In the genomic region with DNA sequence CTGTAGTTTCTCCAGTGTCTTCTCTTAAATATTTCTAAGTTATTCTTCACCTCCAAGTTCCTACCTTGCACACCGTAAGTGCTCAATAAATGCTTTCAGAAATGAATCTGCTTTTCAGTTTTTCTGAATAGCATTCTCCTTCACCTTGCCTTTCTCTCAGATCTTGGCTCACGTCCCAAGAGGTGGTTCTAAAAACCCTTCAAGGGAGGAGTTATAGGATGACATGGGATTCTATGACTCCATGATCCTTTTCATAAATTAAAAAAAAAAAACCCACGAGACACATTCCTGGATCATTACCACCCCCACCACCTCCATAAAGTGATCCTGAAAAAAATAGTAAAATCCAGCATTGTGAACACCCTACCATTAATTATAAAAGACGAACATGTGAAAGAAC, we compare ENCODE assay signal across 19 cellular contexts. TPM values are rescaled to one million over a fixed set of nuclear protein-coding genes. Genes with fewer than 3 reads are reported as not detected.
DNase-seq lines count a peak whose midpoint lies in the region; ATAC-seq, FAIRE-seq and TF ChIP-seq lines count a peak whose summit lies in the region.
"Had no signal": no experiment of that assay in that cellular context is flagged by ENCODE, and none has a peak within 500 bp of the region (broad histone marks: within the 10 kb centered on the region; RNA-seq: fewer than 3 reads in every experiment).

No MANE protein-coding gene starts in this region.

- H3K4me3 Mint-ChIP-seq in activated CD8-positive, alpha-beta T cell treated with anti-CD3 and anti-CD28 coated beads, Interleukin-2, amount 10 ng/mL, durations not matched to agents 7 days and 5 days, result no peak overlapping the region

- H3K9me3 ChIP-seq in HEK293 (ENCODE audit: control insufficient read depth, insufficient read depth, low read depth, low read length), result no peaks in the 10 kb centered on the region
- H3K9me3 ChIP-seq in Panc1 (ENCODE audit: control insufficient read depth, insufficient read depth, low read depth, low read length), result no peaks in the 10 kb centered on the region
- no peaks in the 10 kb centered on the region for H3K9me3 ChIP-seq in keratinocyte (ENCODE audit: control insufficient read depth, low read depth, low read length)
- H3K9me3 ChIP-seq: SJCRH30 had no signal

- H3K36me3 Mint-ChIP-seq in activated CD8-positive, alpha-beta T cell treated with anti-CD3 and anti-CD28 coated beads, Interleukin-2, amount 10 ng/mL, durations not matched to agents 7 days and 5 days (ENCODE audit: low read depth), result no peaks in the 10 kb centered on the region

- peak; percentile 27 for DNase-seq in ELR (ENCODE audit: low read depth)
- no peak for DNase-seq in Panc1 (ENCODE audit: low read depth, low spot score)
- no peak for DNase-seq in keratinocyte (ENCODE audit: low read depth, low spot score)
- no peak for DNase-seq in activated CD8-positive, alpha-beta T cell treated with anti-CD3 and anti-CD28 coated beads, Interleukin-2, amount 10 ng/mL, durations not matched to agents 7 days and 5 days
- no peak for DNase-seq in posterior vena cava (ENCODE audit: low spot score)
- DNase-seq in UCSD-AML1 (lab: John Stamatoyannopoulos, UW; ENCODE audit: unreplicated experiment), result no peak
- DNase-seq: AML-193, COR-L47, GDM1, KG1, NCI-H187 treated with DMSO at 0.1 percent for 48 hours, NCI-H2171 treated with DMSO at 0.1 percent for 48 hours, NCI-H510A, NCI-H748 treated with DMSO at 0.1 percent for 48 hours, SJCRH30 had no signal

- H3K36me3 ChIP-seq in HEK293 (ENCODE audit: control insufficient read depth in 2 of 2, insufficient read depth in 1 of 2, low read length in 2 of 2) (no peaks in the 10 kb centered on the region), Panc1 (ENCODE audit: control insufficient read depth, insufficient read depth, low read length) (peaks cover 2% of the 10 kb centered on the region; the same call in 1 of the 2 replicates), keratinocyte (ENCODE audit: control insufficient read depth in 2 of 2, extremely low read depth in 1 of 2, insufficient read depth in 2 of 2, low read length in 2 of 2) (peaks cover 2 to 9% of the 10 kb centered on the region in 2 experiments)
- H3K36me3 ChIP-seq: SJCRH30 had no signal

- H3K27ac Mint-ChIP-seq in activated CD8-positive, alpha-beta T cell treated with anti-CD3 and anti-CD28 coated beads, Interleukin-2, amount 10 ng/mL, durations not matched to agents 7 days and 5 days, result no peak overlapping the region

- H4K20me1 ChIP-seq in keratinocyte (ENCODE audit: control insufficient read depth, extremely low read depth, insufficient read depth, low read length), result no peaks in the 10 kb centered on the region

- peaks cover 6% of the 10 kb centered on the region for H3K4me1 Mint-ChIP-seq in activated CD8-positive, alpha-beta T cell treated with anti-CD3 and anti-CD28 coated beads, Interleukin-2, amount 10 ng/mL, durations not matched to agents 7 days and 5 days (ENCODE audit: low read depth)

- dilution Hi-C loops in keratinocyte (cut with MboI; ENCODE audit: extremely low pct_ligation_motif_present, low sequenced_read_pairs), result no loop called here

- CTCF ChIA-PET in HEK293 (lab: Yijun Ruan, JAX) (interaction anchor here (1.3 kb wide), 1 partner anchor 153 kb away, joined by 3 read pairs; no protein-coding TSS in a partner anchor), Panc1 (lab: Charles Lee) (no interaction called here)
- CTCF ChIA-PET in activated CD8-positive, alpha-beta T cell treated with anti-CD3 and anti-CD28 coated beads, Interleukin-2, amount 10 ng/mL, durations not matched to agents 7 days and 5 days (lab: Charles Lee), result interaction anchor here (0.8 kb wide), 1 partner anchor 11 kb away, joined by 3 read pairs; no protein-coding TSS in a partner anchor

- in situ Hi-C loops in Panc1 (cut with HindIII; ENCODE audit: low pct_unique_long_range_greater_than_20kb, low sequenced_read_pairs), result no loop called here

- POLR2A ChIA-PET in HEK293 (lab: Yijun Ruan, JAX), result no interaction called here
- POLR2A ChIA-PET in Panc1 (lab: Charles Lee), result no interaction called here
- POLR2A ChIA-PET in activated CD8-positive, alpha-beta T cell treated with anti-CD3 and anti-CD28 coated beads, Interleukin-2, amount 10 ng/mL, durations not matched to agents 7 days and 5 days (lab: Charles Lee), result no interaction called here

- BruUV-seq in Panc1 (replicated peaks; lab: Mats Ljungman, UMichigan), result no TSS peak

- H3K27ac ChIP-seq in HEK293 (ENCODE audit: extremely low read depth, low read depth, low read length) (no peak overlapping the region), Panc1 (ENCODE audit: low read length) (peak overlapping the region; percentile 63), keratinocyte (ENCODE audit: control insufficient read depth, insufficient read depth, low read length) (peak overlapping the region; percentile 68)
- H3K27ac ChIP-seq: C4-2B, SJCRH30 had no signal

- H3K4me3 ChIP-seq in HEK293 (ENCODE audit: low read depth, low read length) (no peak overlapping the region), Panc1 (ENCODE audit: low read depth in 2 of 2, low read length in 2 of 2) (no peak overlapping the region), keratinocyte (ENCODE audit: control insufficient read depth in 2 of 3, extremely low read depth in 1 of 3, insufficient read depth in 2 of 3, low read depth in 1 of 3, low read length in 3 of 3) (no peak overlapping the region)
- H3K4me3 ChIP-seq: SJCRH30 had no signal

- intact Hi-C loops in Panc1 (cut with micrococcal nuclease; ENCODE audit: unreplicated experiment) (no loop called here), posterior vena cava (cut with DNase I) (no loop called here)

- ATAC-seq in Panc1 (no peak), GM19397 (IDR thresholded peaks at IDR 0.05; ENCODE audit: unreplicated experiment) (no peak)
- ATAC-seq in activated CD8-positive, alpha-beta T cell treated with anti-CD3 and anti-CD28 coated beads, Interleukin-2, amount 10 ng/mL, durations not matched to agents 7 days and 5 days, result no peak
- ATAC-seq: HepG2 had no signal

- no peaks in the 10 kb centered on the region for H3K27me3 Mint-ChIP-seq in activated CD8-positive, alpha-beta T cell treated with anti-CD3 and anti-CD28 coated beads, Interleukin-2, amount 10 ng/mL, durations not matched to agents 7 days and 5 days (ENCODE audit: low read depth)

- peaks cover 51% of the 10 kb centered on the region for H3K79me2 ChIP-seq in keratinocyte (ENCODE audit: control insufficient read depth, insufficient read depth, low read length)

- TF ChIP-seq CTCF in HEK293 (tag by site-specific recombination; IDR thresholded peaks at IDR 0.05) (no peak), Panc1 (IDR thresholded peaks at IDR 0.05) (no peak), keratinocyte (optimal IDR thresholded peaks at IDR 0.05 in 1 of 3, IDR thresholded peaks at IDR 0.05 in 1 of 3, conservative IDR thresholded peaks at IDR 0.05 in 1 of 3; ENCODE audit: extremely low read depth in 1 of 3, insufficient read depth in 2 of 3, low read length in 3 of 3) (no peak)

- H3K9ac ChIP-seq in keratinocyte (ENCODE audit: control insufficient read depth, extremely low read depth, insufficient read depth, low read length), result no peak overlapping the region

- peak; percentile 51 for FAIRE-seq in keratinocyte (lab: Jason Lieb, UNC)
- FAIRE-seq: HepG2 had no signal

- no peaks in the 10 kb centered on the region for H3K9me3 Mint-ChIP-seq in activated CD8-positive, alpha-beta T cell treated with anti-CD3 and anti-CD28 coated beads, Interleukin-2, amount 10 ng/mL, durations not matched to agents 7 days and 5 days (ENCODE audit: insufficient read depth)

- no peak overlapping the region for H2AFZ ChIP-seq in keratinocyte (ENCODE audit: control insufficient read depth, low read length)

- H3K4me1 ChIP-seq in HEK293 (ENCODE audit: control insufficient read depth, insufficient read depth, low read length), result peaks cover 8% of the 10 kb centered on the region
- peaks cover 41% of the 10 kb centered on the region for H3K4me1 ChIP-seq in Panc1 (ENCODE audit: control insufficient read depth, insufficient read depth, low read length)
- peaks cover 64% of the 10 kb centered on the region for H3K4me1 ChIP-seq in keratinocyte (ENCODE audit: control insufficient read depth, extremely low read depth, insufficient read depth, low read length)
- H3K4me1 ChIP-seq: SJCRH30 had no signal

- H3K9me1 ChIP-seq in keratinocyte (ENCODE audit: control insufficient read depth, extremely low read depth, insufficient read depth, low read length), result no peaks in the 10 kb centered on the region

- H3K4me2 ChIP-seq in keratinocyte (ENCODE audit: control insufficient read depth, extremely low read depth, insufficient read depth, low read depth, low read length), result peak overlapping the region; percentile 23

- no peaks in the 10 kb centered on the region for H3K27me3 ChIP-seq in Panc1 (ENCODE audit: control insufficient read depth, insufficient read depth, low read length)
- H3K27me3 ChIP-seq in keratinocyte (ENCODE audit: control insufficient read depth, extremely low read depth, insufficient read depth, low read length), result no peaks in the 10 kb centered on the region
- H3K27me3 ChIP-seq: SJCRH30 had no signal

TF ChIP-seq in HEK293, 187 proteins besides CTCF, POLR2A, EP300 and RAD21 (continues in another document):
- no peak for TF ChIP-seq TCF7L2 (IDR thresholded peaks at IDR 0.05; ENCODE audit: borderline replicate concordance, low read depth, low read length)
- TF ChIP-seq ZNF701 (tag by site-specific recombination; IDR thresholded peaks at IDR 0.05), result no peak
- 0 out of 2 replicates have a peak, but pooled peaks have one; percentile 39 for TF ChIP-seq ZNF10 (tag by site-specific recombination; IDR thresholded peaks at IDR 0.05)
- TF ChIP-seq ZNF664 (tag by site-specific recombination; IDR thresholded peaks at IDR 0.05), result peak; percentile 63; the same call in 1 of the 2 replicates

RNA-seq across cellular contexts. Expression of a gene that starts 11.7 kb away (rescaled TPM):
- total RNA-seq in Panc1 (2021; ENCODE audit: unreplicated experiment) (34.4 TPM), posterior vena cava (1 to 10 TPM; 8.5 to 9.2 TPM)
- 32.9 TPM for polyA plus RNA-seq in Panc1 (2012; ENCODE audit: insufficient read length)
- polyA plus RNA-seq in keratinocyte, result 18.7 to 57.6 TPM (median 32.1 TPM) in 3 replicates
- 48.7 TPM for polyA plus RNA-seq in keratinocyte (2011; ENCODE audit: low read depth)
- polyA plus RNA-seq in keratinocyte (2011; cell fraction: cytosol; rRNA removed), result 47.7 and 50.2 TPM in 2 replicates
- polyA plus RNA-seq in keratinocyte (2011; cell fraction: nucleus; rRNA removed), result 33.7 and 34.6 TPM in 2 replicates
- 49.3 and 53.0 TPM in 2 replicates for polyA plus RNA-seq in keratinocyte (2012; ENCODE audit: low replicate concordance)
- 33.7 to 42.3 TPM (median 35.1 TPM) in 3 replicates for polyA minus RNA-seq in keratinocyte
- polyA minus RNA-seq in keratinocyte (2011; cell fraction: cytosol; rRNA and poly(A)+ RNA removed), result 30.9 TPM
- 25.3 and 31.6 TPM in 2 replicates for polyA minus RNA-seq in keratinocyte (2011; cell fraction: nucleus; rRNA and poly(A)+ RNA removed)
- total RNA-seq in activated CD8-positive, alpha-beta T cell treated with anti-CD3 and anti-CD28 coated beads, Interleukin-2, amount 10 ng/mL, durations not matched to agents 7 days and 5 days, result 1 to 10 TPM; 3.0 to 3.5 TPM
